ENCODE assay signal across 27 cellular contexts in genomic region chr3:81585937-81586336, GRCh38.
"Had no signal": no experiment of that assay in that cellular context is flagged by ENCODE, and none has a peak within 500 bp of the region (broad histone marks: within the 10 kb centered on the region; RNA-seq: fewer than 3 reads in every experiment).

No MANE protein-coding gene starts in this region.

- H3K4me1 ChIP-seq: stomach, suprapubic skin, testis, thyroid gland, tibial nerve, transverse colon, upper lobe of left lung, upper lobe of right lung, uterus, vagina had no signal

- FAIRE-seq: urothelium cell line had no signal

- H3K27ac ChIP-seq: stomach, suprapubic skin, testis, thoracic aorta, thyroid gland, tibial artery, tibial nerve, transverse colon, upper lobe of left lung, upper lobe of right lung, uterus, vagina had no signal

- H3K27me3 ChIP-seq: stomach, suprapubic skin, testis, thyroid gland, tibial artery, tibial nerve, transverse colon, upper lobe of left lung, upper lobe of right lung, uterus, vagina had no signal

- DNase-seq: stimulated activated CD4-positive, alpha-beta T cell treated with anti-CD3 and anti-CD28 coated beads, Interleukin-2, amount 100 ng/mL, for 48 hours; stimulated activated CD4-positive, alpha-beta T cell treated with anti-CD3 and anti-CD28 coated beads, Interleukin-4, amount 100 ng/mL, for 1 hour; stimulated activated CD4-positive, alpha-beta T cell treated with anti-CD3 and anti-CD28 coated beads, Interleukin-4, amount 100 ng/mL, for 24 hours; stimulated activated CD4-positive, alpha-beta T cell treated with anti-CD3 and anti-CD28 coated beads, Interleukin-4, amount 100 ng/mL, for 4 hours; stimulated activated CD8-positive, alpha-beta memory T cell treated with anti-CD3 and anti-CD28 coated beads, Interleukin-4, amount 100 ng/mL, for 48 hours; stimulated activated naive B cell treated with anti-CD40 and anti-IgM and Interleukin-4, amounts not matched to agents 10 μg/mL and 1 μg/mL and 100 μg/mL, for 72 hours; stimulated activated naive CD4-positive, alpha-beta T cell; stimulated activated naive CD4-positive, alpha-beta T cell treated with Interleukin-2 at 50 U/mL for 16 hours; stimulated activated naive CD8-positive, alpha-beta T cell treated with anti-CD3 and anti-CD28 coated beads, Interleukin-15, amount 100 ng/mL, for 72 hours; stimulated activated naive CD8-positive, alpha-beta T cell treated with anti-CD3 and anti-CD28 coated beads, Interleukin-15, Interleukin-2, amounts not matched to agents 100 U/mL and 50 U/mL, for 24 hours; stomach; substantia nigra; testis; thyroid gland; tibial artery; transverse colon; trophoblast cell; upper lobe of left lung; upper lobe of right lung; uterus had no signal

- H3K36me3 ChIP-seq: thoracic aorta, thyroid gland, tibial nerve, transverse colon, upper lobe of left lung, upper lobe of right lung, vagina had no signal

- H3K4me3 ChIP-seq: stomach, suprapubic skin, testis, thoracic aorta, thyroid gland, tibial artery, tibial nerve, transverse colon, upper lobe of left lung, upper lobe of right lung, uterus, vagina had no signal

- ATAC-seq: stimulated activated effector memory CD8-positive, alpha-beta T cell treated with anti-CD3 and anti-CD28 coated beads, Interleukin-12 subunit alpha, Interleukin-12 subunit beta, amount 100 ng/mL, for 72 hours; stimulated activated memory B cell treated with anti-CD40 and anti-IgM and Interleukin-4, amounts not matched to agents 10 μg/mL and 1 μg/mL and 100 μg/mL, for 72 hours; stimulated activated naive B cell treated with anti-CD40 and anti-IgM and Interleukin-4, amounts not matched to agents 10 μg/mL and 1 μg/mL and 100 μg/mL, for 72 hours; stimulated activated naive CD8-positive, alpha-beta T cell treated with anti-CD3 and anti-CD28 coated beads, Interleukin-15, amount 100 ng/mL, for 72 hours; stimulated activated naive CD8-positive, alpha-beta T cell treated with anti-CD3 and anti-CD28 coated beads, Interleukin-15, Interleukin-2, amounts not matched to agents 100 U/mL and 50 U/mL, for 24 hours; upper lobe of right lung had no signal

- H3K9me3 ChIP-seq: stomach, suprapubic skin, testis, thoracic aorta, thyroid gland, tibial artery, tibial nerve, transverse colon, upper lobe of left lung, upper lobe of right lung, uterus, vagina had no signal
